ENCODE assay signal across 19 cellular contexts in genomic region chr2:128357561-128358370, GRCh38. TPM values are rescaled to one million over a fixed set of nuclear protein-coding genes. Genes with fewer than 3 reads are reported as not detected.
DNase-seq lines count a peak whose midpoint lies in the region; ATAC-seq, FAIRE-seq and TF ChIP-seq lines count a peak whose summit lies in the region.
"Had no signal": no experiment of that assay in that cellular context is flagged by ENCODE, and none has a peak within 500 bp of the region (broad histone marks: within the 10 kb centered on the region; RNA-seq: fewer than 3 reads in every experiment).

No MANE protein-coding gene starts in this region.

- peaks cover 0 to 9% of the 10 kb centered on the region in 2 donors for H3K4me1 ChIP-seq in right atrium auricular region
- H3K4me1 ChIP-seq in Karpas-422 (ENCODE audit: low read length) = no peaks in the 10 kb centered on the region
- H3K4me1 ChIP-seq in transverse colon = peaks cover 0 to 4% (median 3%) of the 10 kb centered on the region in 4 donors

- no peak overlapping the region for H3K27ac ChIP-seq in right atrium auricular region
- H3K27ac ChIP-seq in coronary artery = no peak overlapping the region
- H3K27ac ChIP-seq in Karpas-422 (ENCODE audit: low read length) = no peak overlapping the region
- H3K27ac ChIP-seq in transverse colon = no peak overlapping the region
- H3K27ac ChIP-seq: KMS-11, PC-9 had no signal

- intact Hi-C loops in left ventricle myocardium superior (cut with micrococcal nuclease) = no loop called here
- intact Hi-C loops in transverse colon (cut with DNase I; ENCODE audit: low total_unique reads) = no loop called here

- in situ Hi-C loops in transverse colon (cut with MboI; ENCODE audit: low pct_ligation_motif_present in 1 of 4, low pct_unique_long_range_greater_than_20kb in 1 of 4, low sequenced_read_pairs in 3 of 4) = no loop called here

- H3K36me3 ChIP-seq in right atrium auricular region (no peaks in the 10 kb centered on the region), Karpas-422 (ENCODE audit: insufficient read depth, low read length) (no peaks in the 10 kb centered on the region), transverse colon (no peaks in the 10 kb centered on the region)

- TF ChIP-seq POLR2A in transverse colon (IDR thresholded peaks at IDR 0.05) = no peak

- H3K9ac ChIP-seq in Karpas-422 (ENCODE audit: low read length) = no peak overlapping the region
- H3K9ac ChIP-seq: KMS-11 had no signal

- no peak overlapping the region for H3K4me2 ChIP-seq in Karpas-422 (ENCODE audit: low read depth, low read length, poor library complexity, severe bottlenecking)
- H3K4me2 ChIP-seq: KMS-11, PC-9 had no signal

- no peaks in the 10 kb centered on the region for H4K20me1 ChIP-seq in Karpas-422 (ENCODE audit: insufficient read depth, low read depth, low read length)

- DNase-seq in right atrium auricular region (ENCODE audit: low spot score) = peak; percentile 55
- DNase-seq in left ventricle myocardium superior = no peak
- DNase-seq in coronary artery (ENCODE audit: low spot score) = peak; percentile 56
- DNase-seq in mucosa of gallbladder (ENCODE audit: low spot score) = peak; percentile 8
- no peak for DNase-seq in urothelium cell line (ENCODE audit: low spot score)
- DNase-seq in Karpas-422 = no peak
- DNase-seq in transverse colon = no peak
- DNase-seq: Caco-2, HFFc6, NCI-H1048, NCI-H1436 treated with DMSO at 0.1 percent for 48 hours, NCI-H2081, NCI-H510A, NCI-H82, PC-9 had no signal

- ATAC-seq in left ventricle myocardium superior (no peak), HG02938 (IDR thresholded peaks at IDR 0.05; ENCODE audit: unreplicated experiment) (no peak)
- ATAC-seq: HepG2 had no signal

- TF ChIP-seq CTCF in right atrium auricular region (IDR thresholded peaks at IDR 0.05) = no peak
- TF ChIP-seq CTCF in coronary artery (IDR thresholded peaks at IDR 0.05) = no peak
- no peak for TF ChIP-seq CTCF in transverse colon (IDR thresholded peaks at IDR 0.05)

- H3K9me2 ChIP-seq in Karpas-422 (replicated peaks; ENCODE audit: insufficient read depth, low read length) = no peaks in the 10 kb centered on the region

- H3K4me3 ChIP-seq in right atrium auricular region = no peak overlapping the region
- H3K4me3 ChIP-seq in coronary artery = no peak overlapping the region
- no peak overlapping the region for H3K4me3 ChIP-seq in Karpas-422 (ENCODE audit: low read length)
- no peak overlapping the region for H3K4me3 ChIP-seq in transverse colon
- H3K4me3 ChIP-seq: PC-9 had no signal

- TF ChIP-seq EP300 in transverse colon (IDR thresholded peaks at IDR 0.05; ENCODE audit: low read depth) = no peak

- WGBS in transverse colon (ENCODE audit: low coverage in 1 of 2), 2 donors = 81 to 83% methylated on average over 1 to 12 of the region's 12 CpGs

- no peaks in the 10 kb centered on the region for H3K79me2 ChIP-seq in Karpas-422 (ENCODE audit: low read length)

- no peaks in the 10 kb centered on the region for H3K9me3 ChIP-seq in right atrium auricular region
- H3K9me3 ChIP-seq in Karpas-422 (ENCODE audit: low read length) = no peaks in the 10 kb centered on the region
- no peaks in the 10 kb centered on the region for H3K9me3 ChIP-seq in transverse colon
- H3K9me3 ChIP-seq: Caco-2 had no signal

- FAIRE-seq in urothelium cell line (lab: Jason Lieb, UNC) = peak; percentile 32
- FAIRE-seq: H54, HepG2 had no signal

- H3K27me3 ChIP-seq in right atrium auricular region = no peaks in the 10 kb centered on the region
- no peaks in the 10 kb centered on the region for H3K27me3 ChIP-seq in Karpas-422 (ENCODE audit: low read length)
- H3K27me3 ChIP-seq in transverse colon = no peaks in the 10 kb centered on the region

- no peak overlapping the region for H2AFZ ChIP-seq in Karpas-422 (ENCODE audit: low read length)
- H2AFZ ChIP-seq: PC-9 had no signal

RNA-seq across cellular contexts. Expression of gene HS6ST1, which starts 39.1 kb away (rescaled TPM):
- 10 to 100 TPM; 19.0 to 25.8 TPM for total RNA-seq in right atrium auricular region
- 35.2 TPM for total RNA-seq in left ventricle myocardium superior
- 90.1 TPM for total RNA-seq in mucosa of gallbladder
- total RNA-seq in Karpas-422 (2014; rRNA removed; shearing (Covaris generic); ENCODE audit: low replicate concordance) = 3.3 and 5.9 TPM in 2 replicates
- 10 to 100 TPM; 16.1 to 38.6 (median 26.5) TPM for total RNA-seq in transverse colon

Comparison
In these comparisons a context has a peak if more than half of its experiments do, and no peak if none do; other contexts are left out.
1. DNase-seq: peak in right atrium auricular region (single experiment), coronary artery (single experiment) and mucosa of gallbladder (single experiment); none in left ventricle myocardium superior (single experiment), urothelium cell line (single experiment), Karpas-422 (single experiment) and transverse colon (single experiment).